Comparison of ENCODE assay signal across 22 cellular contexts in genomic region chrX:11970935-11971334, GRCh38.
DNase-seq lines count a peak whose midpoint lies in the region; ATAC-seq and TF ChIP-seq lines count a peak whose summit lies in the region.
"Had no signal": no experiment of that assay in that cellular context is flagged by ENCODE, and none has a peak within 500 bp of the region (broad histone marks: within the 10 kb centered on the region; RNA-seq: fewer than 3 reads in every experiment).

No MANE protein-coding gene starts in this region.

- H3K27ac Mint-ChIP-seq in WTC11: no peak overlapping the region
- H3K27ac Mint-ChIP-seq: activated naive CD8-positive, alpha-beta T cell; activated T-helper 17 cell treated with anti-CD3 and anti-CD28 coated beads, Interleukin-2, amount 50 U/mL, for 72 hours; CD14-positive monocyte; nephron progenitor cell; T-helper 1 cell treated with Interleukin-12 subunit alpha and Interleukin-12 subunit beta and Interleukin-4 antibody, amounts not matched to agents 30 μg/mL and 1 μg/mL, for 36 hours had no signal

- H3K4me3 ChIP-seq in RWPE2 (ENCODE audit: severe bottlenecking) (no peak overlapping the region), fibroblast of mammary gland (ENCODE audit: control insufficient read depth, low read depth, low read length) (no peak overlapping the region), Peyer's patch (no peak overlapping the region)
- H3K4me3 ChIP-seq: SJCRH30, suprapubic skin had no signal

- H3K4me3 Mint-ChIP-seq in WTC11: no peak overlapping the region
- H3K4me3 Mint-ChIP-seq: activated naive CD8-positive, alpha-beta T cell; activated T-helper 17 cell treated with anti-CD3 and anti-CD28 coated beads, Interleukin-2, amount 50 U/mL, for 72 hours; CD14-positive monocyte; nephron progenitor cell; T-helper 1 cell treated with Interleukin-12 subunit alpha and Interleukin-12 subunit beta and Interleukin-4 antibody, amounts not matched to agents 30 μg/mL and 1 μg/mL, for 36 hours had no signal

- no peaks in the 10 kb centered on the region for H3K27me3 ChIP-seq in RWPE2 (ENCODE audit: insufficient read depth, poor library complexity, severe bottlenecking)
- H3K27me3 ChIP-seq in Peyer's patch: no peaks in the 10 kb centered on the region
- H3K27me3 ChIP-seq: suprapubic skin had no signal

- H3K4me1 Mint-ChIP-seq in WTC11: peaks cover 8% of the 10 kb centered on the region; the same call in 1 of the 2 replicates
- H3K4me1 Mint-ChIP-seq: activated T-helper 17 cell treated with anti-CD3 and anti-CD28 coated beads, Interleukin-2, amount 50 U/mL, for 72 hours; CD14-positive monocyte had no signal

- H3K4me1 ChIP-seq in RWPE2 (ENCODE audit: insufficient read depth, poor library complexity, severe bottlenecking) (peaks cover 7% of the 10 kb centered on the region), Peyer's patch (no peaks in the 10 kb centered on the region)
- H3K4me1 ChIP-seq: SJCRH30, suprapubic skin had no signal

- no peaks in the 10 kb centered on the region for H3K9me3 Mint-ChIP-seq in WTC11
- H3K9me3 Mint-ChIP-seq: activated T-helper 17 cell treated with anti-CD3 and anti-CD28 coated beads, Interleukin-2, amount 50 U/mL, for 72 hours; T-helper 1 cell treated with Interleukin-12 subunit alpha and Interleukin-12 subunit beta and Interleukin-4 antibody, amounts not matched to agents 30 μg/mL and 1 μg/mL, for 36 hours had no signal

- H3K27ac ChIP-seq in RWPE2 (ENCODE audit: poor library complexity, severe bottlenecking): no peak overlapping the region
- no peak overlapping the region for H3K27ac ChIP-seq in Peyer's patch
- H3K27ac ChIP-seq: SJCRH30, suprapubic skin had no signal

- intact Hi-C loops in sciatic nerve (cut with DNase I): no loop called here

- TF ChIP-seq CTCF in RWPE2 (IDR thresholded peaks at IDR 0.05; ENCODE audit: poor library complexity, severe bottlenecking): no peak
- no peak for TF ChIP-seq CTCF in fibroblast of mammary gland (conservative IDR thresholded peaks at IDR 0.05; ENCODE audit: control insufficient read depth, insufficient read depth, low read depth, low read length)
- no peak for TF ChIP-seq CTCF in Peyer's patch (IDR thresholded peaks at IDR 0.05)
- TF ChIP-seq CTCF in WTC11 (IDR thresholded peaks at IDR 0.05): no peak

- POLR2A ChIA-PET in WTC11 (lab: Charles Lee): no interaction called here

- H3K36me3 Mint-ChIP-seq in WTC11: no peaks in the 10 kb centered on the region
- H3K36me3 Mint-ChIP-seq: activated naive CD8-positive, alpha-beta T cell; CD14-positive monocyte had no signal

- CTCF ChIA-PET in WTC11 (lab: Charles Lee): no interaction called here

- H3K36me3 ChIP-seq in RWPE2 (ENCODE audit: low read depth) (no peaks in the 10 kb centered on the region), Peyer's patch (no peaks in the 10 kb centered on the region)
- H3K36me3 ChIP-seq: SJCRH30, suprapubic skin had no signal

- ATAC-seq in RWPE2 (ENCODE audit: low read depth): peak; percentile 49; the same call in 1 of the 3 replicates
- ATAC-seq in WTC11: no peak
- no peak for ATAC-seq in GM18867 (IDR thresholded peaks at IDR 0.05; ENCODE audit: unreplicated experiment)
- ATAC-seq in sciatic nerve: no peak
- ATAC-seq: activated T-helper 17 cell treated with anti-CD3 and anti-CD28 coated beads, Interleukin-2, amount 50 U/mL, for 72 hours; left lobe of liver had no signal

- H3K9me3 ChIP-seq in RWPE2 (ENCODE audit: severe bottlenecking) (no peaks in the 10 kb centered on the region), Peyer's patch (no peaks in the 10 kb centered on the region)
- H3K9me3 ChIP-seq: SJCRH30, suprapubic skin had no signal

- no peak for TF ChIP-seq POLR2A in Peyer's patch (IDR thresholded peaks at IDR 0.05)

- H3K27me3 Mint-ChIP-seq in WTC11 (ENCODE audit: low read depth): no peaks in the 10 kb centered on the region
- H3K27me3 Mint-ChIP-seq: activated T-helper 17 cell treated with anti-CD3 and anti-CD28 coated beads, Interleukin-2, amount 50 U/mL, for 72 hours had no signal

- DNase-seq in A172 (ENCODE audit: low spot score) (peak; percentile 13), GM04504 (ENCODE audit: low read depth) (peak; percentile 3), RWPE2 (ENCODE audit: low spot score) (no peak), fibroblast of mammary gland (ENCODE audit: low read depth) (peak; percentile 46), Peyer's patch (no peak), WTC11 (ENCODE audit: low spot score) (no peak), sciatic nerve (ENCODE audit: low spot score) (no peak)
- DNase-seq: activated CD4-positive, alpha-beta T cell treated with anti-CD3 and anti-CD28 coated beads, Interleukin-2, amount 50 U/mL, for 1 hour; DMS 273 treated with DMSO at 0.1 percent for 48 hours; NCI-H1092; NCI-H2029; NCI-H2227 treated with DMSO at 0.1 percent for 48 hours; NCI-H82; nephron progenitor cell; SJCRH30 had no signal

TF ChIP-seq in WTC11, 78 proteins besides CTCF, POLR2A, EP300 and RAD21 (continues in another document):
- no peak for TF ChIP-seq ZNF281 (CRISPR knock-in tag; IDR thresholded peaks at IDR 0.05)
- TF ChIP-seq ATF6 (CRISPR knock-in tag; IDR thresholded peaks at IDR 0.05): no peak
- TF ChIP-seq GRHL2 (CRISPR knock-in tag; IDR thresholded peaks at IDR 0.05; ENCODE audit: insufficient replicate concordance, severe bottlenecking): no peak
- TF ChIP-seq ZNF532 (CRISPR knock-in tag; IDR thresholded peaks at IDR 0.05; ENCODE audit: borderline replicate concordance): no peak
- TF ChIP-seq EMX1 (CRISPR knock-in tag; IDR thresholded peaks at IDR 0.05): no peak

Comparison
In these comparisons a context has a peak if more than half of its experiments do, and no peak if none do; other contexts are left out.
1. DNase-seq: peak in A172 (single experiment), GM04504 (single experiment) and fibroblast of mammary gland (single experiment); none in RWPE2 (single experiment), Peyer's patch (0 of 3), WTC11 (single experiment) and sciatic nerve (single experiment).